8 cellular contexts compared by ENCODE assay signal in genomic region chr11:43359432-43359818, GRCh38. TPM values are rescaled to one million over a fixed set of nuclear protein-coding genes. Genes with fewer than 3 reads are reported as not detected.
DNase-seq lines count a peak whose midpoint lies in the region; ATAC-seq, FAIRE-seq and TF ChIP-seq lines count a peak whose summit lies in the region.

No MANE protein-coding gene starts in this region.

- H3K9me3 ChIP-seq in iPS-20b (ENCODE audit: insufficient read depth, low read depth, low read length) (no peaks in the 10 kb centered on the region), smooth muscle cell (replicated peaks; ENCODE audit: low read depth) (no peaks in the 10 kb centered on the region)

- TF ChIP-seq CTCF in NB4 (IDR thresholded peaks at IDR 0.05; ENCODE audit: low read depth, low read length): no peak
- TF ChIP-seq CTCF in smooth muscle cell (IDR thresholded peaks at IDR 0.05; ENCODE audit: borderline replicate concordance, insufficient read depth, poor library complexity, severe bottlenecking): no peak

- no peaks in the 10 kb centered on the region for H3F3A ChIP-seq in smooth muscle cell (ENCODE audit: low read depth)

- peak; percentile 51 for ATAC-seq in HG02642 (IDR thresholded peaks at IDR 0.05; ENCODE audit: poor library complexity, unreplicated experiment)

- H3K9ac ChIP-seq in iPS-20b (ENCODE audit: low read depth, low read length): peak overlapping the region; percentile 95
- H3K9ac ChIP-seq in smooth muscle cell (ENCODE audit: low read depth): peak overlapping the region; percentile 96

- H3K36me3 ChIP-seq in iPS-20b (ENCODE audit: insufficient read depth, low read depth, low read length) (no peaks in the 10 kb centered on the region), smooth muscle cell (ENCODE audit: low read depth) (no peaks in the 10 kb centered on the region)

- DNase-seq in ACHN: peak; percentile 42
- peak; percentile 14 for DNase-seq in GM12892 (ENCODE audit: insufficient read length)
- no peak for DNase-seq in NB4 (ENCODE audit: low read depth)
- DNase-seq in astrocyte of the hippocampus (ENCODE audit: low read depth, low spot score): peak; percentile 61
- DNase-seq in smooth muscle cell (lab: John Stamatoyannopoulos, UW; ENCODE audit: unreplicated experiment): no peak
- DNase-seq in COLO668 (lab: John Stamatoyannopoulos, UW; ENCODE audit: unreplicated experiment): no peak

- WGBS in smooth muscle cell (ENCODE audit: low lambda C conversion rate): under 1% methylated on average over 14 of the region's 14 CpGs

- peaks cover 46% of the 10 kb centered on the region for H4K20me1 ChIP-seq in smooth muscle cell (ENCODE audit: low read depth)

- peaks cover 55% of the 10 kb centered on the region for H3K79me2 ChIP-seq in smooth muscle cell (ENCODE audit: low read depth)

- H3K4me1 ChIP-seq in iPS-20b (ENCODE audit: insufficient read depth, low read length): peaks cover 19% of the 10 kb centered on the region
- peaks cover 13% of the 10 kb centered on the region for H3K4me1 ChIP-seq in smooth muscle cell (ENCODE audit: low read depth)

- TF ChIP-seq POLR2A in GM12892 (IDR thresholded peaks at IDR 0.05; ENCODE audit: low read depth, low read length) (no peak), NB4 (IDR thresholded peaks at IDR 0.05; ENCODE audit: extremely low read depth, insufficient read length) (no peak)

- H3K4me2 ChIP-seq in smooth muscle cell: peak overlapping the region; percentile 91

- H3K4me3 ChIP-seq in NB4 (ENCODE audit: low read depth, low read length): peak overlapping the region; percentile 95
- H3K4me3 ChIP-seq in iPS-20b (ENCODE audit: low read length): peak overlapping the region; percentile 95
- H3K4me3 ChIP-seq in smooth muscle cell: peak overlapping the region; percentile 93

- FAIRE-seq in GM12892 (lab: Jason Lieb, UNC): no peak

- H3K27ac ChIP-seq in iPS-20b (ENCODE audit: low read length): peak overlapping the region; percentile 56
- H3K27ac ChIP-seq in smooth muscle cell (ENCODE audit: low read depth): peak overlapping the region; percentile 88

- H2AFZ ChIP-seq in smooth muscle cell (ENCODE audit: low read depth): peak overlapping the region; percentile 91

- no peaks in the 10 kb centered on the region for H3K27me3 ChIP-seq in iPS-20b (ENCODE audit: insufficient read depth, low read length)
- H3K27me3 ChIP-seq in smooth muscle cell (ENCODE audit: low read depth): no peaks in the 10 kb centered on the region

- in situ Hi-C loops in ACHN (cut with HindIII; ENCODE audit: low pct_ligation_motif_present, low pct_unique_long_range_greater_than_20kb, low sequenced_read_pairs): no loop called here

RNA-seq across cellular contexts. Expression of gene TTC17, which starts 0.7 kb away (rescaled TPM):
- 50.1 TPM for polyA plus RNA-seq in GM12892 (2012; ENCODE audit: missing spikeins)
- 73.1 and 113 TPM in 2 replicates for total RNA-seq in smooth muscle cell
- 35.9 and 43.5 TPM in 2 replicates for polyA plus RNA-seq in smooth muscle cell

RNA-seq across cellular contexts. Expression of gene API5, which starts 47.6 kb away (rescaled TPM):
- 80.4 TPM for polyA plus RNA-seq in GM12892 (2012; ENCODE audit: missing spikeins)
- 49.7 and 74.8 TPM in 2 replicates for total RNA-seq in smooth muscle cell
- 31.4 and 35.2 TPM in 2 replicates for polyA plus RNA-seq in smooth muscle cell

Comparison
In these comparisons a context has a peak if more than half of its experiments do, and no peak if none do; other contexts are left out.
1. DNase-seq: peak in ACHN (single experiment), GM12892 (single experiment) and astrocyte of the hippocampus (single experiment); none in NB4 (single experiment), smooth muscle cell (single experiment) and COLO668 (single experiment).
2. Peak in every context shown above with its lines, with median percentiles within 50 percentile points of each other: H3K4me3 ChIP-seq.